In genomic region chr16:19884611-19885455, GRCh38 we compare ENCODE assay signal across 8 cellular contexts. TPM values are rescaled to one million over a fixed set of nuclear protein-coding genes. Genes with fewer than 3 reads are reported as not detected.
DNase-seq lines count a peak whose midpoint lies in the region; ATAC-seq and TF ChIP-seq lines count a peak whose summit lies in the region.

Gene GPRC5B, minus strand, starts transcription at chr16:19884848. Its CDS starts 12,003 bp downstream, at chr16:19872845.

- no peaks in the 10 kb centered on the region for H3K36me3 ChIP-seq in CD8-positive, alpha-beta T cell (ENCODE audit: insufficient read depth, low read length)
- H3K36me3 ChIP-seq in colonic mucosa = no peaks in the 10 kb centered on the region

- peaks cover 24% of the 10 kb centered on the region for H3K4me1 Mint-ChIP-seq in CD8-positive, alpha-beta T cell (ENCODE audit: low read depth)

- POLR2A ChIA-PET in CD8-positive, alpha-beta T cell (lab: Charles Lee) = interaction anchor here (0.6 kb wide), 1 partner anchor 325 kb away, joined by 4 read pairs; no protein-coding TSS in a partner anchor

- H3K9ac ChIP-seq in colonic mucosa (ENCODE audit: low read depth in 2 of 2, low read length in 2 of 2) = peak within 1 kb of the TSS; percentile 38 to 56

- no peaks in the 10 kb centered on the region for H3K9me3 Mint-ChIP-seq in CD8-positive, alpha-beta T cell

- H3K27me3 ChIP-seq in CD8-positive, alpha-beta T cell (ENCODE audit: insufficient read depth, low read length) = peaks cover 17% of the 10 kb centered on the region
- H3K27me3 ChIP-seq in colonic mucosa = peaks cover 5% of the 10 kb centered on the region

- H3K27ac ChIP-seq in CD8-positive, alpha-beta T cell (ENCODE audit: low read depth, low read length) = no peak within 1 kb of the TSS
- H3K27ac ChIP-seq in colonic mucosa = no peak within 1 kb of the TSS

- H3K4me1 ChIP-seq in CD8-positive, alpha-beta T cell (ENCODE audit: insufficient read depth, low read length) = peaks cover 31% of the 10 kb centered on the region
- H3K4me1 ChIP-seq in colonic mucosa = peaks cover 9% of the 10 kb centered on the region

- peak within 1 kb of the TSS; percentile 55 for H3K27ac Mint-ChIP-seq in CD8-positive, alpha-beta T cell

- H3K4me3 Mint-ChIP-seq in CD8-positive, alpha-beta T cell = peak within 1 kb of the TSS; percentile 84

- peaks cover 41% of the 10 kb centered on the region for H3K27me3 Mint-ChIP-seq in CD8-positive, alpha-beta T cell (ENCODE audit: low read depth)

- H3K4me3 ChIP-seq in CD8-positive, alpha-beta T cell (ENCODE audit: low read depth, low read length) = peak within 1 kb of the TSS; percentile 72
- H3K4me3 ChIP-seq in colonic mucosa = peak within 1 kb of the TSS; percentile 52

- intact Hi-C loops in CD8-positive, alpha-beta T cell (cut with DNase I, micrococcal nuclease) = loop anchor here (1.0 to 10.0 kb wide), 5 partner anchors 166 to 860 kb away; partner anchors contain the start of genes IQCK (in 2 of the 2), KNOP1 (in 2 of the 2), COQ7 (in 1 of the 2) and THUMPD1 (in 1 of the 2)
- intact Hi-C loops in colonic mucosa (cut with DNase I) = loop anchor here (5.0 to 10.0 kb wide), 2 partner anchors 168 to 200 kb away; partner anchors contain the start of genes IQCK and KNOP1

- TF ChIP-seq CTCF in CD8-positive, alpha-beta T cell (IDR thresholded peaks at IDR 0.05) = no peak
- TF ChIP-seq CTCF in LNCAP (IDR thresholded peaks at IDR 0.05) (peak; percentile 48; the same call in 1 of the 2 replicates), colonic mucosa (IDR thresholded peaks at IDR 0.05) (no peak)

- ATAC-seq in CD8-positive, alpha-beta T cell = peak; percentile 76
- ATAC-seq in left lobe of liver (peak; percentile 75), HG02759 (IDR thresholded peaks at IDR 0.05; ENCODE audit: unreplicated experiment) (no peak)

- peak; percentile 6 to 67 (median 32) for DNase-seq in CD8-positive, alpha-beta T cell
- DNase-seq in activated CD4-positive, alpha-beta T cell treated with anti-CD3 and anti-CD28 coated beads for 1 hour = peak; percentile 34
- DNase-seq in colonic mucosa (peak; percentile 48), left lobe of liver (ENCODE audit: low spot score) (peak; percentile 51), HT-29 (ENCODE audit: low spot score) (no peak)
- peak; percentile 30 to 36 for DNase-seq in stimulated activated CD4-positive, alpha-beta T cell treated with anti-CD3 and anti-CD28 coated beads, Interleukin-1b, Interleukin-23, amount 100 ng/mL, for 4 hours (ENCODE audit: low read depth in 2 of 2)

- H3K36me3 Mint-ChIP-seq in CD8-positive, alpha-beta T cell = no peaks in the 10 kb centered on the region

- H3K9me3 ChIP-seq in CD8-positive, alpha-beta T cell (ENCODE audit: low read length) = no peaks in the 10 kb centered on the region
- H3K9me3 ChIP-seq in colonic mucosa = no peaks in the 10 kb centered on the region

- CTCF ChIA-PET in CD8-positive, alpha-beta T cell (lab: Charles Lee) = interaction anchor here (1.0 to 8.6 kb wide), 8 partner anchors 9 to 328 kb away, joined by 3 to 105 read pairs (median 9); partner anchors contain the start of gene VPS35L

RNA-seq across cellular contexts. Expression of gene GPRC5B, which starts in this region (rescaled TPM):
- under 1 TPM; 0.19 to 0.43 TPM for total RNA-seq in CD8-positive, alpha-beta T cell
- total RNA-seq in colonic mucosa (1 to 10 TPM; 3.1 to 8.5 TPM), left lobe of liver (5.0 TPM)
- total RNA-seq in HT-29 (2014; rRNA removed; shearing (Covaris generic)) = 0.16 and 0.36 TPM in 2 replicates

Comparison
In these comparisons a context has a peak if more than half of its experiments do, and no peak if none do; other contexts are left out.
1. Peak in DNase-seq, ATAC-seq and H3K4me3 ChIP-seq in CD8-positive, alpha-beta T cell; RNA of the gene not detected or under 1 TPM.